In the genomic region with DNA sequence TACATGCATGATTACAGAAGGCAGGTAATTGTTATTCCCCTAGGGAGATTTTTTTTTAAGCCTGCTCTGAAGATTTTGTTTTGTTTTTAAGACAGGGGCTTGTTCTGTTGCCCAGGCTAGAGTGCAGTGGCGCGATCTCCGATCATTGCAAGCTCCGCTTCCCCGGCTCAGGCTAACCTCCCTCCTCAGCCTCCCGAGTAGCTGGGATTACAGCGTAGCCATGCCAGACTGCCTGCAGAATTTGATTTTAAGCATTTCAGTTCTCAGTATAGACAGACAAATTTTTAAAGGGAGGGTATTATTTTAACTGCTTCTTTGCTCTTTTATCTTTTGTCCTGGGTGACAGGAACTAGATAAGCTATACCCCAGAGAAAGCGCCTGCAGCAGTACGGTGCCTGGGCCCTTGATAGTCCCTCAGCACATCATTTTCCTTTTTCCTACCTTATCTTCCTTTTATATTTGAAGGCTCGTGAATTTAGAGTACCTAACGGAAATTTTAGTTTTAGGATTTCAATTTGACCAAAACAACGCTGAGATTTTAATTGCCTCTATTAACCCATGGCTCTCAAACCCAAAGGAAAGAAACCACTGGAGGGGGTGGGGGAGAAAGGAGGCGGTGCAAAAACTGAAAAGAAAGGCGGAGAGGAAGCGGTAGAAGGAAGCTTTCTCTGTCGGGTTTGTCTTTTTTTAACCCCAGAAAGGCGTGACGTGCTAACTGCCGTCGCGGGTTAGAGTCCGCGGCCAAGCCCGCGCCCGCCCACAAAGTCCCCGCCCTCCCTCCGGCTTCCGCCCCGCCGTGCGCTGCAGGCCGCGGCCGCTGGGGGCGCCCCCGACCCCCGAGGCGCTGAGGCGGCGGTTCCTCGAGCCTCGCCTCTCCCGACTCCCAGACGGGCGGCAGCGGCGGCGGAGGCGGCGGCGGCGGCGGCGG, we compare ENCODE assay signal across 1 cellular context.
TF ChIP-seq lines count a peak whose summit lies in the region.

TSS of gene EEIG2 (plus strand) at position 886 of the 928 bp plus-strand sequence. CDS start 329 bp downstream, outside the sequence.

TF ChIP-seq in GM12878, 131 proteins besides CTCF, POLR2A, EP300 and RAD21 (continued from another document):
- TF ChIP-seq, protein P1, sequence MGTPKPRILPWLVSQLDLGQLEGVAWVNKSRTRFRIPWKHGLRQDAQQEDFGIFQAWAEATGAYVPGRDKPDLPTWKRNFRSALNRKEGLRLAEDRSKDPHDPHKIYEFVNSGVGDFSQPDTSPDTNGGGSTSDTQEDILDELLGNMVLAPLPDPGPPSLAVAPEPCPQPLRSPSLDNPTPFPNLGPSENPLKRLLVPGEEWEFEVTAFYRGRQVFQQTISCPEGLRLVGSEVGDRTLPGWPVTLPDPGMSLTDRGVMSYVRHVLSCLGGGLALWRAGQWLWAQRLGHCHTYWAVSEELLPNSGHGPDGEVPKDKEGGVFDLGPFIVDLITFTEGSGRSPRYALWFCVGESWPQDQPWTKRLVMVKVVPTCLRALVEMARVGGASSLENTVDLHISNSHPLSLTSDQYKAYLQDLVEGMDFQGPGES (IDR thresholded peaks at IDR 0.05) = no peak
- TF ChIP-seq BRCA1 (IDR thresholded peaks at IDR 0.05; ENCODE audit: low read depth, low read length) = no peak
- no peak for TF ChIP-seq TCF3 (IDR thresholded peaks at IDR 0.05; ENCODE audit: borderline replicate concordance, insufficient read depth, low read depth, low read length)
- TF ChIP-seq STAT1 (conservative IDR thresholded peaks at IDR 0.05) = no peak
- TF ChIP-seq SRF (IDR thresholded peaks at IDR 0.05; ENCODE audit: low read depth in 2 of 2, low read length in 2 of 2) = 0 out of 4 replicates have a peak, but pooled peaks of 1 of the 2 experiments have one; percentile 12
- TF ChIP-seq, protein P2, sequence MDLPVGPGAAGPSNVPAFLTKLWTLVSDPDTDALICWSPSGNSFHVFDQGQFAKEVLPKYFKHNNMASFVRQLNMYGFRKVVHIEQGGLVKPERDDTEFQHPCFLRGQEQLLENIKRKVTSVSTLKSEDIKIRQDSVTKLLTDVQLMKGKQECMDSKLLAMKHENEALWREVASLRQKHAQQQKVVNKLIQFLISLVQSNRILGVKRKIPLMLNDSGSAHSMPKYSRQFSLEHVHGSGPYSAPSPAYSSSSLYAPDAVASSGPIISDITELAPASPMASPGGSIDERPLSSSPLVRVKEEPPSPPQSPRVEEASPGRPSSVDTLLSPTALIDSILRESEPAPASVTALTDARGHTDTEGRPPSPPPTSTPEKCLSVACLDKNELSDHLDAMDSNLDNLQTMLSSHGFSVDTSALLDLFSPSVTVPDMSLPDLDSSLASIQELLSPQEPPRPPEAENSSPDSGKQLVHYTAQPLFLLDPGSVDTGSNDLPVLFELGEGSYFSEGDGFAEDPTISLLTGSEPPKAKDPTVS (IDR thresholded peaks at IDR 0.05; ENCODE audit: low read depth, low read length) = no peak
- TF ChIP-seq, protein P3, sequence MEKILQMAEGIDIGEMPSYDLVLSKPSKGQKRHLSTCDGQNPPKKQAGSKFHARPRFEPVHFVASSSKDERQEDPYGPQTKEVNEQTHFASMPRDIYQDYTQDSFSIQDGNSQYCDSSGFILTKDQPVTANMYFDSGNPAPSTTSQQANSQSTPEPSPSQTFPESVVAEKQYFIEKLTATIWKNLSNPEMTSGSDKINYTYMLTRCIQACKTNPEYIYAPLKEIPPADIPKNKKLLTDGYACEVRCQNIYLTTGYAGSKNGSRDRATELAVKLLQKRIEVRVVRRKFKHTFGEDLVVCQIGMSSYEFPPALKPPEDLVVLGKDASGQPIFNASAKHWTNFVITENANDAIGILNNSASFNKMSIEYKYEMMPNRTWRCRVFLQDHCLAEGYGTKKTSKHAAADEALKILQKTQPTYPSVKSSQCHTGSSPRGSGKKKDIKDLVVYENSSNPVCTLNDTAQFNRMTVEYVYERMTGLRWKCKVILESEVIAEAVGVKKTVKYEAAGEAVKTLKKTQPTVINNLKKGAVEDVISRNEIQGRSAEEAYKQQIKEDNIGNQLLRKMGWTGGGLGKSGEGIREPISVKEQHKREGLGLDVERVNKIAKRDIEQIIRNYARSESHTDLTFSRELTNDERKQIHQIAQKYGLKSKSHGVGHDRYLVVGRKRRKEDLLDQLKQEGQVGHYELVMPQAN (conservative IDR thresholded peaks at IDR 0.05) = peak; percentile 29; the same call in 1 of the 2 replicates
- no peak for TF ChIP-seq JUNB (IDR thresholded peaks at IDR 0.05)
- 0 out of 2 replicates have a peak, but pooled peaks have one; percentile 36 for TF ChIP-seq RCOR1 (conservative IDR thresholded peaks at IDR 0.05; ENCODE audit: low read depth, low read length)
- TF ChIP-seq RELA (IDR thresholded peaks at IDR 0.05; ENCODE audit: borderline replicate concordance, partially characterized antibody) = no peak
- peak; percentile 82 for TF ChIP-seq IKZF1 (conservative IDR thresholded peaks at IDR 0.05)
- peak; percentile 78 for TF ChIP-seq RUNX3 (IDR thresholded peaks at IDR 0.05; ENCODE audit: low read length)
- TF ChIP-seq USF1 (IDR thresholded peaks at IDR 0.05; ENCODE audit: borderline replicate concordance, extremely low read length, insufficient read depth, low read depth, low read length) = no peak
- no peak for TF ChIP-seq POLR2AphosphoS5 (IDR thresholded peaks at IDR 0.05; ENCODE audit: low read length)
- TF ChIP-seq ZSCAN29 (IDR thresholded peaks at IDR 0.05) = peak; percentile 52; the same call in 1 of the 2 replicates
- TF ChIP-seq MTA3 (IDR thresholded peaks at IDR 0.05; ENCODE audit: borderline replicate concordance, low read length) = peak; percentile 52; the same call in 1 of the 2 replicates
- TF ChIP-seq, protein P4, sequence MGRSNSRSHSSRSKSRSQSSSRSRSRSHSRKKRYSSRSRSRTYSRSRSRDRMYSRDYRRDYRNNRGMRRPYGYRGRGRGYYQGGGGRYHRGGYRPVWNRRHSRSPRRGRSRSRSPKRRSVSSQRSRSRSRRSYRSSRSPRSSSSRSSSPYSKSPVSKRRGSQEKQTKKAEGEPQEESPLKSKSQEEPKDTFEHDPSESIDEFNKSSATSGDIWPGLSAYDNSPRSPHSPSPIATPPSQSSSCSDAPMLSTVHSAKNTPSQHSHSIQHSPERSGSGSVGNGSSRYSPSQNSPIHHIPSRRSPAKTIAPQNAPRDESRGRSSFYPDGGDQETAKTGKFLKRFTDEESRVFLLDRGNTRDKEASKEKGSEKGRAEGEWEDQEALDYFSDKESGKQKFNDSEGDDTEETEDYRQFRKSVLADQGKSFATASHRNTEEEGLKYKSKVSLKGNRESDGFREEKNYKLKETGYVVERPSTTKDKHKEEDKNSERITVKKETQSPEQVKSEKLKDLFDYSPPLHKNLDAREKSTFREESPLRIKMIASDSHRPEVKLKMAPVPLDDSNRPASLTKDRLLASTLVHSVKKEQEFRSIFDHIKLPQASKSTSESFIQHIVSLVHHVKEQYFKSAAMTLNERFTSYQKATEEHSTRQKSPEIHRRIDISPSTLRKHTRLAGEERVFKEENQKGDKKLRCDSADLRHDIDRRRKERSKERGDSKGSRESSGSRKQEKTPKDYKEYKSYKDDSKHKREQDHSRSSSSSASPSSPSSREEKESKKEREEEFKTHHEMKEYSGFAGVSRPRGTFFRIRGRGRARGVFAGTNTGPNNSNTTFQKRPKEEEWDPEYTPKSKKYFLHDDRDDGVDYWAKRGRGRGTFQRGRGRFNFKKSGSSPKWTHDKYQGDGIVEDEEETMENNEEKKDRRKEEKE (IDR thresholded peaks at IDR 0.05) = no peak
- peak; percentile 95 for TF ChIP-seq SMARCA5 (IDR thresholded peaks at IDR 0.05)
- TF ChIP-seq EGR1 (IDR thresholded peaks at IDR 0.05; ENCODE audit: borderline replicate concordance in 1 of 2, low read depth in 2 of 2, low read length in 2 of 2) = peak in 1 of 2 experiments; percentile 66; a peak in 2 of 3 replicates
- no peak for TF ChIP-seq ZBTB11 (CRISPR knock-in tag; IDR thresholded peaks at IDR 0.05)
- TF ChIP-seq ZBED1 (IDR thresholded peaks at IDR 0.05; ENCODE audit: borderline replicate concordance) = 0 out of 2 replicates have a peak, but pooled peaks have one; percentile 40
